Comparison of ENCODE assay signal across 1 cellular context in the genomic region with DNA sequence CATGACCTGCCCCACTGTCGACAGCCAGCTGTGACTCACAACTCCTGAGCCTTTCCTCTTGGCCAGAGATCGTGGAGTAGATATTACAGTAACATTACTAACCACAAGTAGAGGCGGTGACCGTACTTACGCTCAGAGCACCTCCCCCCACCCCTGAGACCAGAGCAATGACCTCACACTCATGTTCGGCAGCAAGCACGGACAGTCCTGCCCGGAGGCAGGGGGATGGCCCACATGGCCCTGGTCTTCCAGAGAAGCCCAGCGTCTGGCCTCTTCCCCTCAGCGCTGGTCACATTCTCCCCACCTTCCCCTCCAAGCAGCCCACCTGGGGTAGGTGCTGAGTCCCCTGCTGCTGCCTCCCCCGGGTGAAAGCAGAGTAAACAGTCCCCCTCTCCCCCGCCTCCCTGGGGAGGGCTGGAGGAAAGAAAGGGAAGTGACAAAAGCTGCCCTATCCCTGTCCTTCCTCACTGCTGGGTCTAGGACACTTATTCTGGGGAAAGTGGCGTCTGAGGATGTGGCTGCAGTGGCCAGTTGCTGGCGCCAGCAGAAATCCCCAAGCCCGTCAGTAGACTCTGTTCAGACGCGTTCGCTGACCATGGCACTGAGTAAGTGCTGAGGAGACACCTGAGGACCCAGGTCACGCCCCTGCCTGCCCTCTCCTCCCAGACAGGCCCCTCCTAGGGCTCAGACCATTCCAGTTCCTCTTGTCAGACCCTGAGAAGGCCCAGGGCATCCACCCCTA.
TF ChIP-seq lines count a peak whose summit lies in the region.

No MANE protein-coding gene starts in this region.

TF ChIP-seq in K562, 482 proteins besides CTCF, POLR2A, EP300 and RAD21 (continued from another document and continues in another):
- TF ChIP-seq, protein P1, sequence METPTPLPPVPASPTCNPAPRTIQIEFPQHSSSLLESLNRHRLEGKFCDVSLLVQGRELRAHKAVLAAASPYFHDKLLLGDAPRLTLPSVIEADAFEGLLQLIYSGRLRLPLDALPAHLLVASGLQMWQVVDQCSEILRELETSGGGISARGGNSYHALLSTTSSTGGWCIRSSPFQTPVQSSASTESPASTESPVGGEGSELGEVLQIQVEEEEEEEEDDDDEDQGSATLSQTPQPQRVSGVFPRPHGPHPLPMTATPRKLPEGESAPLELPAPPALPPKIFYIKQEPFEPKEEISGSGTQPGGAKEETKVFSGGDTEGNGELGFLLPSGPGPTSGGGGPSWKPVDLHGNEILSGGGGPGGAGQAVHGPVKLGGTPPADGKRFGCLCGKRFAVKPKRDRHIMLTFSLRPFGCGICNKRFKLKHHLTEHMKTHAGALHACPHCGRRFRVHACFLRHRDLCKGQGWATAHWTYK (CRISPR knock-in tag; IDR thresholded peaks at IDR 0.05) = peak; percentile 100
- TF ChIP-seq SMARCE1 (IDR thresholded peaks at IDR 0.05) (peak; percentile 98), SLC30A9 (CRISPR knock-in tag; IDR thresholded peaks at IDR 0.05) (0 out of 2 replicates have a peak, but pooled peaks have one; percentile 38), TCF7 (IDR thresholded peaks at IDR 0.05; ENCODE audit: borderline replicate concordance) (0 out of 2 replicates have a peak, but pooled peaks have one; percentile 29), ZNF583 (CRISPR knock-in tag; IDR thresholded peaks at IDR 0.05) (peak; percentile 97), FOXK2 (conservative IDR thresholded peaks at IDR 0.05 in 1 of 2, IDR thresholded peaks at IDR 0.05 in 1 of 2; ENCODE audit: low read depth in 2 of 2) (peak; percentile 85), KLF1 (tag; IDR thresholded peaks at IDR 0.05) (peak; percentile 85; the same call in 1 of the 2 replicates), TGIF2 (CRISPR knock-in tag; IDR thresholded peaks at IDR 0.05) (no peak), MAZ (CRISPR knock-in tag; conservative IDR thresholded peaks at IDR 0.05 in 1 of 2, IDR thresholded peaks at IDR 0.05 in 1 of 2) (peak; percentile 96 to 99), NCOA1 (IDR thresholded peaks at IDR 0.05; ENCODE audit: low read depth) (peak; percentile 92), ZNF282 (CRISPR knock-in tag; IDR thresholded peaks at IDR 0.05) (no peak), HMGN3 (IDR thresholded peaks at IDR 0.05; ENCODE audit: borderline replicate concordance, extremely low read depth, insufficient read length, low read depth, low read length) (peak; percentile 73), CXXC5 (CRISPR knock-in tag; IDR thresholded peaks at IDR 0.05) (peak; percentile 95), JUN (IDR thresholded peaks at IDR 0.05; ENCODE audit: borderline replicate concordance, low read depth, low read length) (peak; percentile 99), JUN (CRISPR knock-in tag; IDR thresholded peaks at IDR 0.05; ENCODE audit: borderline replicate concordance) (peak; percentile 99), ESRRA (IDR thresholded peaks at IDR 0.05; ENCODE audit: borderline replicate concordance, low read depth) (peak; percentile 96; the same call in 1 of the 2 replicates), EGR1 (conservative IDR thresholded peaks at IDR 0.05) (peak; percentile 61), TEAD1 (CRISPR knock-in tag; IDR thresholded peaks at IDR 0.05) (peak; percentile 77 to 97; a peak in 3 of 4 replicates), PRPF4 (IDR thresholded peaks at IDR 0.05; ENCODE audit: insufficient read depth, low read depth, low read length, poor library complexity, severe bottlenecking) (no peak), KLF13 (tag; IDR thresholded peaks at IDR 0.05; ENCODE audit: borderline replicate concordance, low read depth) (peak; percentile 94; the same call in 1 of the 2 replicates), PHF8 (IDR thresholded peaks at IDR 0.05; ENCODE audit: borderline replicate concordance, low read length) (peak; percentile 74; the same call in 1 of the 2 replicates), KDM5B (IDR thresholded peaks at IDR 0.05; ENCODE audit: insufficient replicate concordance, low read depth, low read length) (peak; percentile 74), FIP1L1 (IDR thresholded peaks at IDR 0.05; ENCODE audit: low read depth, low read length, poor library complexity, severe bottlenecking) (peak; percentile 57), ZNF140 (CRISPR knock-in tag; IDR thresholded peaks at IDR 0.05) (no peak), KDM4B (IDR thresholded peaks at IDR 0.05; ENCODE audit: borderline replicate concordance in 2 of 2, low read depth in 1 of 2) (peak in 1 of 2 experiments; percentile 94; a peak in 2 of 4 replicates), GTF2A2 (tag; IDR thresholded peaks at IDR 0.05) (peak; percentile 37; the same call in 1 of the 2 replicates), ZNF766 (CRISPR knock-in tag; conservative IDR thresholded peaks at IDR 0.05) (peak; percentile 96), CC2D1A (IDR thresholded peaks at IDR 0.05) (peak; percentile 52; the same call in 1 of the 2 replicates), HLTF (IDR thresholded peaks at IDR 0.05) (0 out of 2 replicates have a peak, but pooled peaks have one; percentile 75), TAL1 (IDR thresholded peaks at IDR 0.05) (peak; percentile 43), CBX1 (IDR thresholded peaks at IDR 0.05; ENCODE audit: low read depth) (peak; percentile 66; the same call in 1 of the 2 replicates), NR2C2 (CRISPR knock-in tag; IDR thresholded peaks at IDR 0.05) (peak; percentile 95), NR2C2 (tag; IDR thresholded peaks at IDR 0.05) (peak; percentile 98), SRF (CRISPR knock-in tag; IDR thresholded peaks at IDR 0.05) (peak in 1 of 2 experiments; percentile 83; a peak in 1 of 4 replicates), GABPB1 (CRISPR knock-in tag; IDR thresholded peaks at IDR 0.05) (peak; percentile 90), ELF1 (tag; IDR thresholded peaks at IDR 0.05) (peak; percentile 81), PHB (CRISPR knock-in tag; IDR thresholded peaks at IDR 0.05) (peak; percentile 82; the same call in 1 of the 2 replicates), NFIX (CRISPR knock-in tag; IDR thresholded peaks at IDR 0.05; ENCODE audit: low read depth) (peak; percentile 26; the same call in 1 of the 2 replicates), ZKSCAN1 (IDR thresholded peaks at IDR 0.05; ENCODE audit: low read depth, low read length) (peak; percentile 74), HSF4 (CRISPR knock-in tag; IDR thresholded peaks at IDR 0.05; ENCODE audit: borderline replicate concordance) (peak; percentile 96), HDAC2 (IDR thresholded peaks at IDR 0.05) (peak; percentile 86), CEBPG (CRISPR knock-in tag; IDR thresholded peaks at IDR 0.05) (peak; percentile 38; the same call in 1 of the 2 replicates), CEBPG (tag; conservative IDR thresholded peaks at IDR 0.05 in 1 of 2, IDR thresholded peaks at IDR 0.05 in 1 of 2) (peak; percentile 46 to 61; a peak in 3 of 4 replicates), KAT8 (IDR thresholded peaks at IDR 0.05; ENCODE audit: low read depth) (no peak), NCOA4 (IDR thresholded peaks at IDR 0.05; ENCODE audit: partially characterized antibody) (no peak), SUPT5H (IDR thresholded peaks at IDR 0.05) (peak; percentile 83), ZFX (CRISPR knock-in tag; IDR thresholded peaks at IDR 0.05) (no peak), ZNF121 (CRISPR knock-in tag; conservative IDR thresholded peaks at IDR 0.05) (peak; percentile 89), OTX1 (CRISPR knock-in tag; IDR thresholded peaks at IDR 0.05) (peak; percentile 95), ZNF57 (CRISPR knock-in tag; IDR thresholded peaks at IDR 0.05) (no peak), ARID1B (IDR thresholded peaks at IDR 0.05) (peak; percentile 94), TRIM28 (IDR thresholded peaks at IDR 0.05) (no peak; the same call in none of the 2 replicates)
- TF ChIP-seq, protein P2, sequence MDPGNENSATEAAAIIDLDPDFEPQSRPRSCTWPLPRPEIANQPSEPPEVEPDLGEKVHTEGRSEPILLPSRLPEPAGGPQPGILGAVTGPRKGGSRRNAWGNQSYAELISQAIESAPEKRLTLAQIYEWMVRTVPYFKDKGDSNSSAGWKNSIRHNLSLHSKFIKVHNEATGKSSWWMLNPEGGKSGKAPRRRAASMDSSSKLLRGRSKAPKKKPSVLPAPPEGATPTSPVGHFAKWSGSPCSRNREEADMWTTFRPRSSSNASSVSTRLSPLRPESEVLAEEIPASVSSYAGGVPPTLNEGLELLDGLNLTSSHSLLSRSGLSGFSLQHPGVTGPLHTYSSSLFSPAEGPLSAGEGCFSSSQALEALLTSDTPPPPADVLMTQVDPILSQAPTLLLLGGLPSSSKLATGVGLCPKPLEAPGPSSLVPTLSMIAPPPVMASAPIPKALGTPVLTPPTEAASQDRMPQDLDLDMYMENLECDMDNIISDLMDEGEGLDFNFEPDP (CRISPR knock-in tag; IDR thresholded peaks at IDR 0.05) = peak; percentile 88
- TF ChIP-seq, protein P3, sequence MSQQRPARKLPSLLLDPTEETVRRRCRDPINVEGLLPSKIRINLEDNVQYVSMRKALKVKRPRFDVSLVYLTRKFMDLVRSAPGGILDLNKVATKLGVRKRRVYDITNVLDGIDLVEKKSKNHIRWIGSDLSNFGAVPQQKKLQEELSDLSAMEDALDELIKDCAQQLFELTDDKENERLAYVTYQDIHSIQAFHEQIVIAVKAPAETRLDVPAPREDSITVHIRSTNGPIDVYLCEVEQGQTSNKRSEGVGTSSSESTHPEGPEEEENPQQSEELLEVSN (IDR thresholded peaks at IDR 0.05; ENCODE audit: borderline replicate concordance in 1 of 2, extremely low read depth in 1 of 2, insufficient read depth in 1 of 2, insufficient read length in 1 of 2, low read depth in 1 of 2, low read length in 1 of 2, poor library complexity in 1 of 2, severe bottlenecking in 1 of 2) = peak in 1 of 2 experiments; percentile 75
- TF ChIP-seq, protein P4, sequence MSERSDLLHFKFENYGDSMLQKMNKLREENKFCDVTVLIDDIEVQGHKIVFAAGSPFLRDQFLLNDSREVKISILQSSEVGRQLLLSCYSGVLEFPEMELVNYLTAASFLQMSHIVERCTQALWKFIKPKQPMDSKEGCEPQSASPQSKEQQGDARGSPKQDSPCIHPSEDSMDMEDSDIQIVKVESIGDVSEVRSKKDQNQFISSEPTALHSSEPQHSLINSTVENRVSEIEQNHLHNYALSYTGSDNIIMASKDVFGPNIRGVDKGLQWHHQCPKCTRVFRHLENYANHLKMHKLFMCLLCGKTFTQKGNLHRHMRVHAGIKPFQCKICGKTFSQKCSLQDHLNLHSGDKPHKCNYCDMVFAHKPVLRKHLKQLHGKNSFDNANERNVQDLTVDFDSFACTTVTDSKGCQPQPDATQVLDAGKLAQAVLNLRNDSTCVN (CRISPR knock-in tag; IDR thresholded peaks at IDR 0.05) = peak; percentile 82; the same call in 1 of the 2 replicates
- TF ChIP-seq, protein P5, sequence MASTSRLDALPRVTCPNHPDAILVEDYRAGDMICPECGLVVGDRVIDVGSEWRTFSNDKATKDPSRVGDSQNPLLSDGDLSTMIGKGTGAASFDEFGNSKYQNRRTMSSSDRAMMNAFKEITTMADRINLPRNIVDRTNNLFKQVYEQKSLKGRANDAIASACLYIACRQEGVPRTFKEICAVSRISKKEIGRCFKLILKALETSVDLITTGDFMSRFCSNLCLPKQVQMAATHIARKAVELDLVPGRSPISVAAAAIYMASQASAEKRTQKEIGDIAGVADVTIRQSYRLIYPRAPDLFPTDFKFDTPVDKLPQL (IDR thresholded peaks at IDR 0.05; ENCODE audit: extremely low read depth, insufficient read length) = no peak
- TF ChIP-seq, protein P6, sequence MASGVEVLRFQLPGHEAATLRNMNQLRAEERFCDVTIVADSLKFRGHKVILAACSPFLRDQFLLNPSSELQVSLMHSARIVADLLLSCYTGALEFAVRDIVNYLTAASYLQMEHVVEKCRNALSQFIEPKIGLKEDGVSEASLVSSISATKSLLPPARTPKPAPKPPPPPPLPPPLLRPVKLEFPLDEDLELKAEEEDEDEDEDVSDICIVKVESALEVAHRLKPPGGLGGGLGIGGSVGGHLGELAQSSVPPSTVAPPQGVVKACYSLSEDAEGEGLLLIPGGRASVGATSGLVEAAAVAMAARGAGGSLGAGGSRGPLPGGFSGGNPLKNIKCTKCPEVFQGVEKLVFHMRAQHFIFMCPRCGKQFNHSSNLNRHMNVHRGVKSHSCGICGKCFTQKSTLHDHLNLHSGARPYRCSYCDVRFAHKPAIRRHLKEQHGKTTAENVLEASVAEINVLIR (CRISPR knock-in tag; IDR thresholded peaks at IDR 0.05) = peak; percentile 83
- TF ChIP-seq, protein P7, sequence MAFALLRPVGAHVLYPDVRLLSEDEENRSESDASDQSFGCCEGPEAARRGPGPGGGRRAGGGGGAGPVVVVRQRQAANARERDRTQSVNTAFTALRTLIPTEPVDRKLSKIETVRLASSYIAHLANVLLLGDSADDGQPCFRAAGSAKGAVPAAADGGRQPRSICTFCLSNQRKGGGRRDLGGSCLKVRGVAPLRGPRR (CRISPR knock-in tag; IDR thresholded peaks at IDR 0.05) = peak; percentile 90; the same call in 1 of the 2 replicates
- TF ChIP-seq, protein P8, sequence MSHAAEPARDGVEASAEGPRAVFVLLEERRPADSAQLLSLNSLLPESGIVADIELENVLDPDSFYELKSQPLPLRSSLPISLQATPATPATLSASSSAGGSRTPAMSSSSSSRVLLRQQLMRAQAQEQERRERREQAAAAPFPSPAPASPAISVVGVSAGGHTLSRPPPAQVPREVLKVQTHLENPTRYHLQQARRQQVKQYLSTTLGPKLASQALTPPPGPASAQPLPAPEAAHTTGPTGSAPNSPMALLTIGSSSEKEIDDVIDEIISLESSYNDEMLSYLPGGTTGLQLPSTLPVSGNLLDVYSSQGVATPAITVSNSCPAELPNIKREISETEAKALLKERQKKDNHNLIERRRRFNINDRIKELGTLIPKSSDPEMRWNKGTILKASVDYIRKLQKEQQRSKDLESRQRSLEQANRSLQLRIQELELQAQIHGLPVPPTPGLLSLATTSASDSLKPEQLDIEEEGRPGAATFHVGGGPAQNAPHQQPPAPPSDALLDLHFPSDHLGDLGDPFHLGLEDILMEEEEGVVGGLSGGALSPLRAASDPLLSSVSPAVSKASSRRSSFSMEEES (CRISPR knock-in tag; IDR thresholded peaks at IDR 0.05) = no peak; the same call in none of the 2 replicates
- TF ChIP-seq, protein P9, sequence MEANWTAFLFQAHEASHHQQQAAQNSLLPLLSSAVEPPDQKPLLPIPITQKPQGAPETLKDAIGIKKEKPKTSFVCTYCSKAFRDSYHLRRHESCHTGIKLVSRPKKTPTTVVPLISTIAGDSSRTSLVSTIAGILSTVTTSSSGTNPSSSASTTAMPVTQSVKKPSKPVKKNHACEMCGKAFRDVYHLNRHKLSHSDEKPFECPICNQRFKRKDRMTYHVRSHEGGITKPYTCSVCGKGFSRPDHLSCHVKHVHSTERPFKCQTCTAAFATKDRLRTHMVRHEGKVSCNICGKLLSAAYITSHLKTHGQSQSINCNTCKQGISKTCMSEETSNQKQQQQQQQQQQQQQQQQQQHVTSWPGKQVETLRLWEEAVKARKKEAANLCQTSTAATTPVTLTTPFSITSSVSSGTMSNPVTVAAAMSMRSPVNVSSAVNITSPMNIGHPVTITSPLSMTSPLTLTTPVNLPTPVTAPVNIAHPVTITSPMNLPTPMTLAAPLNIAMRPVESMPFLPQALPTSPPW (CRISPR knock-in tag; IDR thresholded peaks at IDR 0.05) = peak; percentile 99
- TF ChIP-seq, protein P10, sequence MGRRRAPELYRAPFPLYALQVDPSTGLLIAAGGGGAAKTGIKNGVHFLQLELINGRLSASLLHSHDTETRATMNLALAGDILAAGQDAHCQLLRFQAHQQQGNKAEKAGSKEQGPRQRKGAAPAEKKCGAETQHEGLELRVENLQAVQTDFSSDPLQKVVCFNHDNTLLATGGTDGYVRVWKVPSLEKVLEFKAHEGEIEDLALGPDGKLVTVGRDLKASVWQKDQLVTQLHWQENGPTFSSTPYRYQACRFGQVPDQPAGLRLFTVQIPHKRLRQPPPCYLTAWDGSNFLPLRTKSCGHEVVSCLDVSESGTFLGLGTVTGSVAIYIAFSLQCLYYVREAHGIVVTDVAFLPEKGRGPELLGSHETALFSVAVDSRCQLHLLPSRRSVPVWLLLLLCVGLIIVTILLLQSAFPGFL (CRISPR knock-in tag; IDR thresholded peaks at IDR 0.05) = no peak
